In the genomic region with DNA sequence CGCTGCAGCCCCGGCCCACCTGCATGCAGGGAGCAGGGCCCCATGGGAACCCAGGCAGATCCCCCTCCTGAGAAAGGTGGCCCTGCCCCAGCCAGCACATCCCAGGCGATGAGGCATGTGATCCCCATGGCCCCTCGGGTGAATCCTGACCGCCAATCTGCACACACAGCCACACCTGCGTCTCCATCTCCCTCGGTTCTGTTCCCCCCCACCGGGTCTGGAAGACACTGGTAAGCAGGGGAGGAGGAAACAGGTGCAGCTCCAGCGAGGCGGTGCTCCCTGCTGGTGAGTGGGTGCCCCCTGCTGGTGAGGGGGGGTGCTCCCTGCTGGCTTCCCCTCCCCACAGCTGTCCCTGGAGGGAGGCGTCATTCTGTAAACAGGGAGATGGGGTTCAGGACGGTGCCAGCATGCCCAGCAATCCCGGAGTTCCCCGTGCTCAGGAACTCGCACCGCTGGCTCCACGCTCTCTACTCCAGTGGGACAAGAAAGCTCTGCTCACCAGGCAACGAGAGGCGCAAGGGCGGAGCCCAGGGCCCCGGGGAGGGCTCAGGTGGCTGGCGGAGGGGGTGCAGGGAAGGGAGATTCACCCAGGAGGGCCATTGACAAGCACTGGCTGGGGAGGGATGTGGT, we compare ENCODE assay signal across 8 cellular contexts. TPM values are rescaled to one million over a fixed set of nuclear protein-coding genes. Genes with fewer than 3 reads are reported as not detected.
A peak's percentile ranks its signal among the peaks of the same experiment; 100 is the strongest.
DNase-seq lines count a peak whose midpoint lies in the region; ATAC-seq and TF ChIP-seq lines count a peak whose summit lies in the region.

No MANE protein-coding gene starts in this region.

- ATAC-seq in GM21529 (IDR thresholded peaks at IDR 0.05; ENCODE audit: unreplicated experiment) (peak; percentile 70), right cardiac atrium (peak; percentile 78 to 79)

- TF ChIP-seq POLR2A in spleen (IDR thresholded peaks at IDR 0.05) = no peak

- no peak overlapping the region for H3K27ac Mint-ChIP-seq in CD14-positive monocyte

- H3K4me3 Mint-ChIP-seq in CD14-positive monocyte = no peak overlapping the region

- H3K9me3 ChIP-seq in right cardiac atrium (ENCODE audit: control insufficient read depth, low read length) (no peaks in the 10 kb centered on the region), spleen (no peaks in the 10 kb centered on the region)

- no peaks in the 10 kb centered on the region for H3K4me1 ChIP-seq in right cardiac atrium (ENCODE audit: control insufficient read depth, insufficient read depth, low read length)
- peaks cover 7 to 49% (median 23%) of the 10 kb centered on the region in 6 donors for H3K4me1 ChIP-seq in spleen

- H3K36me3 ChIP-seq in spleen = no peaks in the 10 kb centered on the region

- H3K36me3 Mint-ChIP-seq in CD14-positive monocyte = no peaks in the 10 kb centered on the region

- WGBS in right cardiac atrium = 27% methylated on average over 22 of the region's 22 CpGs
- WGBS in spleen, 5 donors = 26 to 34% (median 27%) methylated on average over 12 to 22 of the region's 22 CpGs

- H3K4me3 ChIP-seq in right cardiac atrium (ENCODE audit: low read length) = no peak overlapping the region
- peak overlapping the region in 1 of 8 donors; percentile 16 for H3K4me3 ChIP-seq in spleen

- TF ChIP-seq CTCF in CD14-positive monocyte (IDR thresholded peaks at IDR 0.05) (peak; percentile 84), spleen (IDR thresholded peaks at IDR 0.05 in 8 of 11, conservative IDR thresholded peaks at IDR 0.05 in 3 of 11) (peak; percentile 66 to 95 (median 86))

- intact Hi-C loops in CD14-positive monocyte (cut with micrococcal nuclease) (loop anchor here (2.0 to 10.0 kb wide), 2 partner anchors 216 kb away; no protein-coding TSS in a partner anchor), right cardiac atrium (cut with DNase I) (loop anchor here in 3 of 4 donors (5.0 to 10.0 kb wide), 3 partner anchors 133 to 216 kb away; partner anchors contain the start of gene NKD2 (in 2 of the 3)), spleen (cut with DNase I; ENCODE audit: low total_unique reads) (loop anchor here (5.0 kb wide), 1 partner anchor 218 kb away; no protein-coding TSS in a partner anchor)

- H3K27ac ChIP-seq in right cardiac atrium (ENCODE audit: low read length) = no peak overlapping the region
- H3K27ac ChIP-seq in spleen = peak overlapping the region in 1 of 8 donors; percentile 56

- H3K27me3 ChIP-seq in right cardiac atrium (ENCODE audit: control insufficient read depth, insufficient read depth) (no peaks in the 10 kb centered on the region), spleen (replicated peaks in 1 of 7) (peaks cover 0 to 43% (median 0%) of the 10 kb centered on the region in 7 donors)

- DNase-seq in CD14-positive monocyte (ENCODE audit: low spot score) (peak; percentile 60), MV-4-11 (lab: John Stamatoyannopoulos, UW) (peak; percentile 46), T follicular helper cell (ENCODE audit: low read depth) (peak; percentile 67), right cardiac atrium (peak; percentile 79 to 93 (median 92)), spleen (peak; percentile 92), cortex of kidney (lab: John Stamatoyannopoulos, UW) (no peak)
- DNase-seq in activated naive CD8-positive, alpha-beta T cell treated with anti-CD3 and anti-CD28 coated beads, Interleukin-2, amount 50 U/mL, for 16 hours (ENCODE audit: low read depth, low spot score) = peak; percentile 63

- H3K9me3 Mint-ChIP-seq in CD14-positive monocyte = peaks cover 4 to 12% (median 7%) of the 10 kb centered on the region in 7 donors

- H3K27me3 Mint-ChIP-seq in CD14-positive monocyte (ENCODE audit: low read depth in 3 of 3) = peaks cover 2 to 13% (median 11%) of the 10 kb centered on the region in 3 donors

- peaks cover 19% of the 10 kb centered on the region for H3K4me1 Mint-ChIP-seq in CD14-positive monocyte

RNA-seq across cellular contexts. Expression of gene SLC12A7, which starts 28.4 kb away (rescaled TPM):
- polyA plus RNA-seq in CD14-positive monocyte = 10 to 100 TPM in 1 of 2 donors, 1 to 10 TPM in 1; 8.2 to 12.5 TPM
- total RNA-seq in right cardiac atrium = 10 to 100 TPM; 57.2 to 80.5 (median 65.6) TPM
- 28.5 TPM for polyA plus RNA-seq in right cardiac atrium
- 100 to 1,000 TPM in 2 of 7 donors, 10 to 100 TPM in 5; 40.4 to 120 (median 78.6) TPM for total RNA-seq in spleen
- 10 to 100 TPM in 2 of 3 donors, 1 to 10 TPM in 1; 8.6 to 27.0 (median 15.4) TPM for polyA plus RNA-seq in spleen
